In genomic region chr7:123557016-123557630, GRCh38 we compare ENCODE assay signal across 8 cellular contexts. TPM values are rescaled to one million over a fixed set of nuclear protein-coding genes. Genes with fewer than 3 reads are reported as not detected.
DNase-seq lines count a peak whose midpoint lies in the region; ATAC-seq, FAIRE-seq and TF ChIP-seq lines count a peak whose summit lies in the region.

No MANE protein-coding gene starts in this region.

- peak overlapping the region; percentile 86 to 97 (median 93) for H3K27ac ChIP-seq in thyroid gland

- DNase-seq in Caco-2 (no peak), SW480 (ENCODE audit: low spot score) (peak; percentile 34), thyroid gland (no peak), NCI-H2081 (lab: John Stamatoyannopoulos, UW) (no peak), GM12892 (ENCODE audit: insufficient read length) (no peak)
- DNase-seq in stimulated activated naive CD4-positive, alpha-beta T cell treated with Interleukin-2 at 50 U/mL for 16 hours (lab: John Stamatoyannopoulos, UW), result no peak

- ATAC-seq in HG02759 (IDR thresholded peaks at IDR 0.05; ENCODE audit: unreplicated experiment), result peak; percentile 0

- intact Hi-C loops in Caco-2 (cut with micrococcal nuclease; ENCODE audit: unreplicated experiment) (loop anchor here (1.0 kb wide), 3 partner anchors 14 to 192 kb away; partner anchors contain the start of genes IQUB and WASL), thyroid gland (cut with DNase I) (no loop called here)

- H3K9me3 Mint-ChIP-seq in Caco-2 (ENCODE audit: unreplicated experiment), result no peaks in the 10 kb centered on the region

- no peak for TF ChIP-seq POLR2A in thyroid gland (IDR thresholded peaks at IDR 0.05)
- no peak for TF ChIP-seq POLR2A in GM12892 (IDR thresholded peaks at IDR 0.05; ENCODE audit: low read depth, low read length)

- no peak for FAIRE-seq in GM12892 (lab: Jason Lieb, UNC)

- POLR2A ChIA-PET in Caco-2 (lab: Charles Lee), result interaction anchor here (1.3 kb wide), 2 partner anchors 65 to 192 kb away, joined by 5 to 8 read pairs; partner anchors contain the start of gene WASL

- no peak overlapping the region for H3K27ac Mint-ChIP-seq in Caco-2 (ENCODE audit: unreplicated experiment)

- H3K4me1 ChIP-seq in Caco-2 (peaks cover 5% of the 10 kb centered on the region; the same call in 1 of the 2 replicates), thyroid gland (peaks cover 16 to 22% of the 10 kb centered on the region in 2 donors)

- H3K27me3 Mint-ChIP-seq in Caco-2 (ENCODE audit: insufficient read depth, unreplicated experiment), result peaks cover 3% of the 10 kb centered on the region

- WGBS in thyroid gland, 2 donors, result 1 to 2% methylated on average over 18 to 21 of the region's 21 CpGs

- H3K36me3 ChIP-seq in Caco-2 (ENCODE audit: control insufficient read depth, insufficient read depth, low read length) (peaks cover 1% of the 10 kb centered on the region), thyroid gland (no peaks in the 10 kb centered on the region)

- H3K4me1 Mint-ChIP-seq in Caco-2 (ENCODE audit: low read depth, unreplicated experiment), result no peaks in the 10 kb centered on the region

- no peak overlapping the region for H3K4me3 Mint-ChIP-seq in Caco-2 (ENCODE audit: unreplicated experiment)

- H3K27me3 ChIP-seq in Caco-2 (replicated peaks; ENCODE audit: control insufficient read depth, insufficient read depth, low read length), result no peaks in the 10 kb centered on the region
- no peaks in the 10 kb centered on the region for H3K27me3 ChIP-seq in thyroid gland

- TF ChIP-seq CTCF in Caco-2 (IDR thresholded peaks at IDR 0.05; ENCODE audit: insufficient read depth in 1 of 2, low read depth in 1 of 2, low read length in 1 of 2, severe bottlenecking in 1 of 2, unreplicated experiment in 1 of 2) (no peak), thyroid gland (IDR thresholded peaks at IDR 0.05) (no peak)

- TSS peak; percentile 47 for BruUV-seq in Caco-2 (replicated peaks; lab: Mats Ljungman, UMichigan)

- peaks cover 8% of the 10 kb centered on the region for H3K36me3 Mint-ChIP-seq in Caco-2 (ENCODE audit: insufficient read depth, unreplicated experiment)

- H3K9me3 ChIP-seq in Caco-2 (no peaks in the 10 kb centered on the region), iPS-18c (ENCODE audit: control insufficient read depth, insufficient read depth, low read length) (no peaks in the 10 kb centered on the region), thyroid gland (no peaks in the 10 kb centered on the region)

- H3K4me3 ChIP-seq in Caco-2 (ENCODE audit: low read depth, low read length) (peak overlapping the region; percentile 58), iPS-18c (ENCODE audit: insufficient read depth, low read depth, low read length) (peak overlapping the region; percentile 81), thyroid gland (replicated peaks in 1 of 3) (peak overlapping the region; percentile 71 to 96 (median 95))

- CTCF ChIA-PET in Caco-2 (lab: Charles Lee), result interaction anchor here (0.8 to 1.6 kb wide), 3 partner anchors 23 to 65 kb away, joined by 3 to 16 read pairs (median 3); partner anchors contain the start of gene IQUB

RNA-seq across cellular contexts. Expression of gene NDUFA5, which starts 0.5 kb away (rescaled TPM):
- total RNA-seq in Caco-2 (2022), result 87.9 and 88.9 TPM in 2 replicates
- total RNA-seq in thyroid gland, result 100 to 1,000 TPM; 107 to 129 (median 124) TPM
- 71.0 TPM for polyA plus RNA-seq in GM12892 (2012; ENCODE audit: missing spikeins)

RNA-seq across cellular contexts. Expression of gene IQUB, which starts 22.7 kb away (rescaled TPM):
- total RNA-seq in Caco-2 (2022) (0.35 and 0.39 TPM in 2 replicates), thyroid gland (10 to 100 TPM in 3 of 4 donors, 1 to 10 TPM in 1; 5.4 to 11.7 (median 11.5) TPM)
- polyA plus RNA-seq in GM12892 (2012; ENCODE audit: missing spikeins), result 0.15 TPM

RNA-seq across cellular contexts. Expression of gene ASB15, which starts 44.5 kb away (rescaled TPM):
- total RNA-seq in Caco-2 (2022) (not detected in 2 replicates), thyroid gland (not detected)
- polyA plus RNA-seq in GM12892 (2012; ENCODE audit: missing spikeins), result not detected
